ENCODE assay signal across 7 cellular contexts in genomic region chr2:235639387-235639786, GRCh38.
A peak's percentile ranks its signal among the peaks of the same experiment; 100 is the strongest.
DNase-seq lines count a peak whose midpoint lies in the region; ATAC-seq, FAIRE-seq and TF ChIP-seq lines count a peak whose summit lies in the region.

No MANE protein-coding gene starts in this region.

- no peak overlapping the region for H2AFZ ChIP-seq in K562 (ENCODE audit: low read depth, low read length)

- CTCF ChIA-PET in K562 (lab: Yijun Ruan, JAX; ENCODE audit: low intra/inter-chr PET ratio), result interaction anchor here (0.5 kb wide), 1 partner anchor 12 kb away, joined by 3 read pairs; no protein-coding TSS in a partner anchor

- H3K27ac ChIP-seq in K562 (ENCODE audit: extremely low read depth, low read depth, low read length) (no peak overlapping the region), substantia nigra (ENCODE audit: low read depth, low read length, poor library complexity, severe bottlenecking) (peak overlapping the region; percentile 99)

- peaks cover 45% of the 10 kb centered on the region for H3K79me2 ChIP-seq in K562 (ENCODE audit: control insufficient read depth, insufficient read depth, low read length)

- H3K27me3 ChIP-seq in K562 (ENCODE audit: control insufficient read depth in 2 of 2, insufficient read depth in 2 of 2, low read length in 2 of 2), result no peaks in the 10 kb centered on the region

- peaks cover 3% of the 10 kb centered on the region for H3K9me1 ChIP-seq in K562 (ENCODE audit: control insufficient read depth, insufficient read depth, low read length)

- in situ Hi-C loops in K562 (cut with MboI), result no loop called here

- intact Hi-C loops in K562 (cut with micrococcal nuclease), result no loop called here

- H3K9me3 ChIP-seq in K562 (replicated peaks; ENCODE audit: control insufficient read depth, insufficient read depth, low read depth, low read length), result no peaks in the 10 kb centered on the region

- FAIRE-seq in K562 (lab: Jason Lieb, UNC), result peak; percentile 46

- TF ChIP-seq RAD21 in K562 (CRISPR knock-in tag; conservative IDR thresholded peaks at IDR 0.05 in 1 of 2, IDR thresholded peaks at IDR 0.05 in 1 of 2), result no peak

- no peak for TF ChIP-seq POLR2A in K562 (conservative IDR thresholded peaks at IDR 0.05)

- peak; percentile 64 for ATAC-seq in K562

- POLR2A ChIA-PET in K562 (lab: Yijun Ruan, JAX), result no interaction called here

- no TSS peak for BruUV-seq in K562 (replicated peaks; lab: Mats Ljungman, UMichigan)

- H3K4me3 ChIP-seq in K562, result no peak overlapping the region

- peaks cover 12 to 35% of the 10 kb centered on the region in 2 experiments; a peak in 4 of 5 replicates for H3K4me1 ChIP-seq in K562 (replicated peaks in 1 of 2; ENCODE audit: control insufficient read depth in 2 of 2, insufficient read depth in 2 of 2, low read length in 2 of 2)

- DNase-seq in HS-5 (ENCODE audit: low read depth) (peak; percentile 79), K562 (ENCODE audit: extremely low read depth in 1 of 4, low spot score in 3 of 4) (no peak), islet precursor cell (peak; percentile 86), substantia nigra (lab: John Stamatoyannopoulos, UW) (peak in 47 of 49 donors; percentile 34 to 96 (median 82)), COLO829 (ENCODE audit: low spot score) (no peak), GM19238 (ENCODE audit: insufficient read length, low spot score) (no peak), retina (no peak)

- 35% methylated on average over 6 of the region's 10 CpGs for WGBS in K562 (ENCODE audit: insufficient coverage, low coverage, missing lambda C conversion rate)

- H4K20me1 ChIP-seq in K562 (replicated peaks; ENCODE audit: control insufficient read depth, insufficient read depth, low read length), result peaks cover 80% of the 10 kb centered on the region

- no peak for TF ChIP-seq EP300 in K562 (IDR thresholded peaks at IDR 0.05; ENCODE audit: low read length)

- H3K9ac ChIP-seq in K562 (ENCODE audit: insufficient read depth in 1 of 2, low read depth in 2 of 2, low read length in 2 of 2), result peak overlapping the region in 1 of 2 experiments; percentile 26; a peak in 2 of 4 replicates

- no peak overlapping the region for H3K4me2 ChIP-seq in K562 (ENCODE audit: insufficient read depth, low read length)

- no peaks in the 10 kb centered on the region for H3K36me3 ChIP-seq in K562 (ENCODE audit: control insufficient read depth, insufficient read depth, low read length)

- no peak for TF ChIP-seq CTCF in K562 (IDR thresholded peaks at IDR 0.05 in 2 of 3, conservative IDR thresholded peaks at IDR 0.05 in 1 of 3; ENCODE audit: insufficient read depth in 2 of 3, low read depth in 1 of 3, low read length in 3 of 3)

TF ChIP-seq in K562, 482 proteins besides CTCF, POLR2A, EP300 and RAD21:
- TF ChIP-seq RFX1 (IDR thresholded peaks at IDR 0.05) (peak; percentile 56), ZBTB1 (CRISPR knock-in tag; IDR thresholded peaks at IDR 0.05; ENCODE audit: borderline replicate concordance, low read depth) (no peak), JUND (IDR thresholded peaks at IDR 0.05; ENCODE audit: borderline replicate concordance, low read depth, low read length) (peak; percentile 69), JUND (tag; IDR thresholded peaks at IDR 0.05; ENCODE audit: borderline replicate concordance, low read depth, low read length) (no peak; the same call in 2 of the 3 replicates), DDX20 (tag; IDR thresholded peaks at IDR 0.05; ENCODE audit: low read depth) (no peak), CTBP1 (IDR thresholded peaks at IDR 0.05; ENCODE audit: borderline replicate concordance) (no peak), ATF3 (IDR thresholded peaks at IDR 0.05) (peak; percentile 60; the same call in 1 of the 2 replicates), ATF3 (CRISPR knock-in tag; conservative IDR thresholded peaks at IDR 0.05) (no peak), ZSCAN32 (CRISPR knock-in tag; IDR thresholded peaks at IDR 0.05) (no peak), HDAC3 (IDR thresholded peaks at IDR 0.05; ENCODE audit: borderline replicate concordance, partially characterized antibody) (no peak), THRB (CRISPR knock-in tag; conservative IDR thresholded peaks at IDR 0.05) (no peak), BRCA1 (IDR thresholded peaks at IDR 0.05) (no peak), BRCA1 (CRISPR knock-in tag; IDR thresholded peaks at IDR 0.05) (no peak), NCOR1 (IDR thresholded peaks at IDR 0.05) (no peak), TARDBP (IDR thresholded peaks at IDR 0.05) (no peak), KDM4B (IDR thresholded peaks at IDR 0.05; ENCODE audit: borderline replicate concordance in 2 of 2, low read depth in 1 of 2) (no peak), ZNF445 (CRISPR knock-in tag; IDR thresholded peaks at IDR 0.05; ENCODE audit: low read depth) (no peak), ATF4 (CRISPR knock-in tag; IDR thresholded peaks at IDR 0.05) (no peak), ATF7 (IDR thresholded peaks at IDR 0.05) (0 out of 2 replicates have a peak, but pooled peaks have one; percentile 15)

Comparison
In these comparisons a context has a peak if more than half of its experiments do, and no peak if none do; other contexts are left out.
1. DNase-seq: peak in HS-5 (single experiment), islet precursor cell (single experiment) and substantia nigra (47 of 49); none in K562 (0 of 4), COLO829 (single experiment), GM19238 (single experiment) and retina (single experiment).